Comparison of ENCODE assay signal across 8 cellular contexts in genomic region chr2:74414913-74415761, GRCh38.
A peak's percentile ranks its signal among the peaks of the same experiment; 100 is the strongest.
DNase-seq lines count a peak whose midpoint lies in the region; ATAC-seq lines count a peak whose summit lies in the region.

No MANE protein-coding gene starts in this region.

- H3K4me1 ChIP-seq in BLaER1 treated with 17β-estradiol and CSF1 and Interleukin-3, amounts not matched to agents 10 nM and 100 nM = peaks cover 41 to 60% (median 49%) of the 10 kb centered on the region in 10 experiments

- H3K27ac ChIP-seq in BLaER1 treated with 17β-estradiol and CSF1 and Interleukin-3, amounts not matched to agents 10 nM and 100 nM = peak overlapping the region in 6 of 11 experiments; percentile 17 to 42 (median 24); a peak in 7 of 22 replicates

- H3K4me3 Mint-ChIP-seq in activated naive CD8-positive, alpha-beta T cell treated with anti-CD3 and anti-CD28 coated beads, Interleukin-2, amount 50 U/mL, for 24 hours = peak overlapping the region; percentile 66

- H3K36me3 Mint-ChIP-seq in activated naive CD8-positive, alpha-beta T cell treated with anti-CD3 and anti-CD28 coated beads, Interleukin-2, amount 50 U/mL, for 24 hours (ENCODE audit: low read depth) = no peaks in the 10 kb centered on the region

- ATAC-seq in GM21786 (IDR thresholded peaks at IDR 0.05; ENCODE audit: unreplicated experiment) (peak; percentile 54), HG03378 (IDR thresholded peaks at IDR 0.05; ENCODE audit: unreplicated experiment) (no peak), HG02973 (IDR thresholded peaks at IDR 0.05; ENCODE audit: unreplicated experiment) (no peak), GM19455 (IDR thresholded peaks at IDR 0.05; ENCODE audit: unreplicated experiment) (no peak)
- peak; percentile 33 for ATAC-seq in activated naive CD8-positive, alpha-beta T cell treated with anti-CD3 and anti-CD28 coated beads, Interleukin-2, amount 50 U/mL, for 24 hours

- H3K27ac Mint-ChIP-seq in activated naive CD8-positive, alpha-beta T cell treated with anti-CD3 and anti-CD28 coated beads, Interleukin-2, amount 50 U/mL, for 24 hours = no peak overlapping the region

- H3K9ac ChIP-seq in BLaER1 treated with 17β-estradiol and CSF1 and Interleukin-3, amounts not matched to agents 10 nM and 100 nM = peak overlapping the region; percentile 3 to 70 (median 50); a peak in 19 of 22 replicates

- H3K36me3 ChIP-seq in BLaER1 treated with 17β-estradiol and CSF1 and Interleukin-3, amounts not matched to agents 10 nM and 100 nM = no peaks in the 10 kb centered on the region

- H3K4me3 ChIP-seq in BLaER1 treated with 17β-estradiol and CSF1 and Interleukin-3, amounts not matched to agents 10 nM and 100 nM = peak overlapping the region; percentile 46 to 69 (median 53)

- H3K27me3 Mint-ChIP-seq in activated naive CD8-positive, alpha-beta T cell treated with anti-CD3 and anti-CD28 coated beads, Interleukin-2, amount 50 U/mL, for 24 hours = no peaks in the 10 kb centered on the region

- H3K9me3 Mint-ChIP-seq in activated naive CD8-positive, alpha-beta T cell treated with anti-CD3 and anti-CD28 coated beads, Interleukin-2, amount 50 U/mL, for 24 hours = no peaks in the 10 kb centered on the region

- no peaks in the 10 kb centered on the region for H4K20me1 ChIP-seq in BLaER1 treated with 17β-estradiol and CSF1 and Interleukin-3, amounts not matched to agents 10 nM and 100 nM

- DNase-seq in activated naive CD8-positive, alpha-beta T cell treated with anti-CD3 and anti-CD28 coated beads, Interleukin-2, amount 50 U/mL, for 24 hours = peak; percentile 41
- peak in 28 of 51 donors; percentile 23 to 69 (median 37) for DNase-seq in hypothalamus (lab: John Stamatoyannopoulos, UW)
- peak; percentile 32 for DNase-seq in stimulated activated CD8-positive, alpha-beta memory T cell treated with anti-CD3 and anti-CD28 coated beads, Interleukin-4, amount 100 ng/mL, for 48 hours

- peaks cover 33% of the 10 kb centered on the region for H3K4me1 Mint-ChIP-seq in activated naive CD8-positive, alpha-beta T cell treated with anti-CD3 and anti-CD28 coated beads, Interleukin-2, amount 50 U/mL, for 24 hours

- H3K4me2 ChIP-seq in BLaER1 treated with 17β-estradiol and CSF1 and Interleukin-3, amounts not matched to agents 10 nM and 100 nM = peak overlapping the region; percentile 86 to 98 (median 93)

- no peaks in the 10 kb centered on the region for H3K9me3 ChIP-seq in BLaER1 treated with 17β-estradiol and CSF1 and Interleukin-3, amounts not matched to agents 10 nM and 100 nM (replicated peaks in 1 of 11)

- H3K27me3 ChIP-seq in BLaER1 treated with 17β-estradiol and CSF1 and Interleukin-3, amounts not matched to agents 10 nM and 100 nM = peaks cover 31 to 51% (median 41%) of the 10 kb centered on the region in 11 experiments

Comparison
In these comparisons a context has a peak if more than half of its experiments do, and no peak if none do; other contexts are left out.
1. ATAC-seq: peak in GM21786 (single experiment) and activated naive CD8-positive, alpha-beta T cell treated with anti-CD3 and anti-CD28 coated beads, Interleukin-2, amount 50 U/mL, for 24 hours (single experiment); none in HG03378 (single experiment), HG02973 (single experiment) and GM19455 (single experiment).
2. Peak in every context shown above with its lines, with median percentiles within 50 percentile points of each other: DNase-seq.